12 cellular contexts compared by ENCODE assay signal in the genomic region with DNA sequence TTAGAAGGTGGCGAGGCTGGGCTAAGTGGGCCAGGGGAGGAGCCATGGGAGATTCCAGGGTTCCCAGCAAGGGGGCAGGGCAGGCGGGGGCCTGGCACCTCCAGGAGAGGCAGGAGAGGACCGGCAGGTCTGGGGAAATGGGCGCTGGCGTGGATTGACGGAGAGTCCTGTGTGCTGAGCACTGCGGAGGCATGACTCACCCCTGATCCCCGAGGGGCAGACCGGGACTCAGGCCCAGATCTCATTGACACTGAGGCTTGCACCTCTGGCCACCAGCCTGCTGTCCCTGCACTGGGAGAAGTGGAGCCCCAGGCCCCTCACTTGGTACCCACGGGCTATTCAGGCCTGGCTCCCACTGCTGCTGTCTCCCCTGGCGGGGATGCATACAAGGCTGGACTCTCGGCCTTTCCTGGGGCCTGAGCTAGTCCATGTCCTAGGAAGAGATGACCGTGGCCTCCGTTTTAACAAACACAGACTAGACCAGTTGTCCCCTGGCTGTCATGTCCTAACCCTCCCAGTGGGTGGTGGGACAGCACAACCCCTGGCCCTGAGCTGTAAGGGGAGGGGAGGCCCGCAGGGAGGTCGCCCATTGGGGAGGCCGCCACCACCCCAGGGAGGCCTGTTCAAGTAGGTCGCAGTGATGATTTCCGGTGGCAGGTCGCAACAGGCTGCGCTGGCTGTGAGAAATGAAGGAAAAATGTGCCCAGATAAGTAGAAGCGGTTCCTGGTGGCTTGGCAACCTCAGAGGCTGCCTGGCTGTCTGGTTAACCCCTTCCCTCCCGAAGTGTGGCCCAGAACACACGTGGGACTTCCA. TPM values are rescaled to one million over a fixed set of nuclear protein-coding genes. Genes with fewer than 3 reads are reported as not detected.
DNase-seq lines count a peak whose midpoint lies in the region; ATAC-seq and TF ChIP-seq lines count a peak whose summit lies in the region.
"Had no signal": no experiment of that assay in that cellular context is flagged by ENCODE, and none has a peak within 500 bp of the region (broad histone marks: within the 10 kb centered on the region; RNA-seq: fewer than 3 reads in every experiment).

No MANE protein-coding gene starts in this region.

- H3K4me3 ChIP-seq in heart right ventricle (no peak overlapping the region), smooth muscle cell (no peak overlapping the region)
- H3K4me3 ChIP-seq: GM12878 had no signal

- DNase-seq in H4 (ENCODE audit: low spot score): peak; percentile 89
- DNase-seq in T1000 (lab: John Stamatoyannopoulos, UW): peak; percentile 62
- peak; percentile 55 to 77 for DNase-seq in heart right ventricle
- DNase-seq in smooth muscle cell (lab: John Stamatoyannopoulos, UW; ENCODE audit: unreplicated experiment): no peak
- no peak for DNase-seq in activated CD4-positive, alpha-beta T cell treated with anti-CD3 and anti-CD28 coated beads, Interleukin-2, amount 10 ng/mL, durations not matched to agents 24 days and 14 days
- DNase-seq in midbrain (lab: John Stamatoyannopoulos, UW): no peak
- DNase-seq in activated effector memory CD4-positive, alpha-beta T cell treated with anti-CD3 and anti-CD28 coated beads, Interleukin-2, amount 50 U/mL, for 16 hours: no peak
- DNase-seq: activated CD4-positive, alpha-beta T cell treated with anti-CD3 and anti-CD28 coated beads, Interleukin-2, amount 50 U/mL, for 1 hour; NCI-H2227 treated with DMSO at 0.1 percent for 48 hours had no signal

- peaks cover 3% of the 10 kb centered on the region for H3K4me1 Mint-ChIP-seq in activated CD4-positive, alpha-beta T cell treated with anti-CD3 and anti-CD28 coated beads, Interleukin-2, amount 10 ng/mL, durations not matched to agents 24 days and 14 days
- H3K4me1 Mint-ChIP-seq: nephron had no signal

- no peak overlapping the region for H3K4me3 Mint-ChIP-seq in activated CD4-positive, alpha-beta T cell treated with anti-CD3 and anti-CD28 coated beads, Interleukin-2, amount 10 ng/mL, durations not matched to agents 24 days and 14 days

- intact Hi-C loops in heart right ventricle (cut with DNase I): loop anchor here in 1 of 10 donors (10.0 kb wide), 1 partner anchor 62 kb away; no protein-coding TSS in a partner anchor
- intact Hi-C loops in activated CD4-positive, alpha-beta T cell treated with anti-CD3 and anti-CD28 coated beads, Interleukin-2, amount 10 ng/mL, durations not matched to agents 24 days and 14 days (cut with micrococcal nuclease): no loop called here

- no peaks in the 10 kb centered on the region for H3K9me3 Mint-ChIP-seq in activated CD4-positive, alpha-beta T cell treated with anti-CD3 and anti-CD28 coated beads, Interleukin-2, amount 10 ng/mL, durations not matched to agents 24 days and 14 days

- no peak overlapping the region for H3K27ac Mint-ChIP-seq in activated CD4-positive, alpha-beta T cell treated with anti-CD3 and anti-CD28 coated beads, Interleukin-2, amount 10 ng/mL, durations not matched to agents 24 days and 14 days
- H3K27ac Mint-ChIP-seq: nephron had no signal

- peak; percentile 65 to 87 (median 84) for ATAC-seq in heart right ventricle
- no peak for ATAC-seq in HG03354 (IDR thresholded peaks at IDR 0.05; ENCODE audit: poor library complexity, severe bottlenecking, unreplicated experiment)
- ATAC-seq: GM12878 had no signal

- H3K4me2 ChIP-seq in smooth muscle cell: peak overlapping the region; percentile 73

- 45 to 54% methylated on average over 24 of the region's 24 CpGs for WGBS in heart right ventricle, 2 donors
- WGBS in smooth muscle cell (ENCODE audit: low lambda C conversion rate): 37% methylated on average over 20 of the region's 24 CpGs

- H3F3A ChIP-seq in smooth muscle cell (ENCODE audit: low read depth): no peaks in the 10 kb centered on the region

- peak overlapping the region; percentile 46 for H2AFZ ChIP-seq in smooth muscle cell (ENCODE audit: low read depth)

- H3K9ac ChIP-seq in smooth muscle cell (ENCODE audit: low read depth): peak overlapping the region; percentile 76

- TF ChIP-seq CTCF in heart right ventricle (IDR thresholded peaks at IDR 0.05): no peak
- TF ChIP-seq CTCF in smooth muscle cell (IDR thresholded peaks at IDR 0.05; ENCODE audit: borderline replicate concordance, insufficient read depth, poor library complexity, severe bottlenecking): no peak

- H3K36me3 ChIP-seq in heart right ventricle (no peaks in the 10 kb centered on the region), smooth muscle cell (ENCODE audit: low read depth) (no peaks in the 10 kb centered on the region)

- H3K9me3 ChIP-seq in heart right ventricle (peaks cover 0 to 12% (median 4%) of the 10 kb centered on the region in 11 donors), smooth muscle cell (replicated peaks; ENCODE audit: low read depth) (no peaks in the 10 kb centered on the region)

- peaks cover 37% of the 10 kb centered on the region for H3K27me3 Mint-ChIP-seq in activated CD4-positive, alpha-beta T cell treated with anti-CD3 and anti-CD28 coated beads, Interleukin-2, amount 10 ng/mL, durations not matched to agents 24 days and 14 days

- H3K36me3 Mint-ChIP-seq in activated CD4-positive, alpha-beta T cell treated with anti-CD3 and anti-CD28 coated beads, Interleukin-2, amount 10 ng/mL, durations not matched to agents 24 days and 14 days (ENCODE audit: low read depth): no peaks in the 10 kb centered on the region

- H4K20me1 ChIP-seq in smooth muscle cell (ENCODE audit: low read depth): no peaks in the 10 kb centered on the region

- H3K27me3 ChIP-seq in heart right ventricle (peaks cover 3 to 69% (median 64%) of the 10 kb centered on the region in 7 donors), smooth muscle cell (ENCODE audit: low read depth) (no peaks in the 10 kb centered on the region)

- H3K27ac ChIP-seq in heart right ventricle: no peak overlapping the region
- peak overlapping the region; percentile 95 for H3K27ac ChIP-seq in smooth muscle cell (ENCODE audit: low read depth)

- H3K79me2 ChIP-seq in smooth muscle cell (ENCODE audit: low read depth): no peaks in the 10 kb centered on the region

- H3K4me1 ChIP-seq in heart right ventricle (peaks cover 0 to 24% (median 7%) of the 10 kb centered on the region in 9 donors), smooth muscle cell (ENCODE audit: low read depth) (peaks cover 10% of the 10 kb centered on the region)

RNA-seq across cellular contexts. Expression of gene RIPK4, which starts 39.7 kb away (rescaled TPM):
- total RNA-seq in H4 (2014; rRNA removed; shearing (Covaris generic)): 16.5 and 19.8 TPM in 2 replicates
- total RNA-seq in heart right ventricle: under 1 TPM in 5 of 10 donors, not detected in 5; 0.05 to 0.12 (median 0.07) TPM
- polyA plus RNA-seq in heart right ventricle: under 1 TPM; 0.04 to 0.15 TPM
- 2.6 and 3.7 TPM in 2 replicates for total RNA-seq in smooth muscle cell
- polyA plus RNA-seq in smooth muscle cell: 1.1 and 7.4 TPM in 2 replicates
- total RNA-seq in activated CD4-positive, alpha-beta T cell treated with anti-CD3 and anti-CD28 coated beads, Interleukin-2, amount 10 ng/mL, durations not matched to agents 24 days and 14 days: not detected in 2 replicates
- polyA plus RNA-seq: GM12878 had no signal

Comparison
In these comparisons a context has a peak if more than half of its experiments do, and no peak if none do; other contexts are left out.
1. DNase-seq: peak in H4 (single experiment), T1000 (single experiment) and heart right ventricle (2 of 2); none in smooth muscle cell (single experiment), activated CD4-positive, alpha-beta T cell treated with anti-CD3 and anti-CD28 coated beads, Interleukin-2, amount 10 ng/mL, durations not matched to agents 24 days and 14 days (single experiment), midbrain (single experiment) and activated effector memory CD4-positive, alpha-beta T cell treated with anti-CD3 and anti-CD28 coated beads, Interleukin-2, amount 50 U/mL, for 16 hours (single experiment).